In the genomic region with DNA sequence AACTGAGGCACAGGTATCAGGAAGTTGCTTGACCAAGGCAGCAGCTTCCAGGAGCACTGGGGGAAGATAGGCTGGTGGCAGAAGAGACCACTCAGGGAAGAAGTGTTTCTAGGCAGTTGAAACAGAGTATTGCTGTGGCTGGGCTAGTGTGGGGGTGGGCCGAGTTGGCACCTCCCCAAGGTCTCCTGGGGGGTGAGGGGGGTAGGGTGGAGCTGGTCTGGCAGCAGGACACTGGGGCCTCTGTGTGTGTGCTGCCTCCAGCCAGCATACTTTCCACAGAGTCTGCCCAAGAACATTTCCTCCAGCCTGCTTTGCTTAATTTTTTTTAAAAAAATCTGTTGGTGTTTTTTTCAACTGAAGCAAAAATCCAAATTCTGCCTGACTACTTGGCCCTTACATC, we compare ENCODE assay signal across 17 cellular contexts. TPM values are rescaled to one million over a fixed set of nuclear protein-coding genes. Genes with fewer than 3 reads are reported as not detected.
A peak's percentile ranks its signal among the peaks of the same experiment; 100 is the strongest.
DNase-seq lines count a peak whose midpoint lies in the region; ATAC-seq and TF ChIP-seq lines count a peak whose summit lies in the region.
"Had no signal": no experiment of that assay in that cellular context is flagged by ENCODE, and none has a peak within 500 bp of the region (broad histone marks: within the 10 kb centered on the region; RNA-seq: fewer than 3 reads in every experiment).

No MANE protein-coding gene starts in this region.

- DNase-seq in osteocyte (ENCODE audit: extremely low spot score, unreplicated experiment) (no peak), LoVo (ENCODE audit: low spot score) (no peak)
- DNase-seq: 8988T; Caco-2; CD4-positive, CD25-positive, alpha-beta regulatory T cell; CD8-positive, alpha-beta memory T cell; GM23248 had no signal

- peak overlapping the region; percentile 38 for H3K27ac Mint-ChIP-seq in dendritic cell treated with granulocyte-macrophage colony-stimulating factor and Interleukin-4, amounts not matched to agents 40 ng/mL and 50 ng/mL, for 4 days
- peak overlapping the region; percentile 24 for H3K27ac Mint-ChIP-seq in osteocyte (ENCODE audit: unreplicated experiment)
- H3K27ac Mint-ChIP-seq: B cell; CD4-positive, CD25-positive, alpha-beta regulatory T cell; CD8-positive, alpha-beta memory T cell had no signal

- TF ChIP-seq CTCF in C4-2B (conservative IDR thresholded peaks at IDR 0.05) (no peak), VCaP (conservative IDR thresholded peaks at IDR 0.05) (no peak), osteocyte (IDR thresholded peaks at IDR 0.05) (no peak)

- H3K27me3 Mint-ChIP-seq in dendritic cell treated with granulocyte-macrophage colony-stimulating factor and Interleukin-4, amounts not matched to agents 40 ng/mL and 50 ng/mL, for 4 days: peaks cover 2% of the 10 kb centered on the region
- H3K27me3 Mint-ChIP-seq in osteocyte (ENCODE audit: unreplicated experiment): no peaks in the 10 kb centered on the region

- no peak overlapping the region for H3K4me3 Mint-ChIP-seq in dendritic cell treated with granulocyte-macrophage colony-stimulating factor and Interleukin-4, amounts not matched to agents 40 ng/mL and 50 ng/mL, for 4 days
- no peak overlapping the region for H3K4me3 Mint-ChIP-seq in osteocyte (ENCODE audit: unreplicated experiment)
- H3K4me3 Mint-ChIP-seq: B cell; CD4-positive, CD25-positive, alpha-beta regulatory T cell; CD8-positive, alpha-beta memory T cell had no signal

- intact Hi-C loops in dendritic cell treated with granulocyte-macrophage colony-stimulating factor and Interleukin-4, amounts not matched to agents 40 ng/mL and 50 ng/mL, for 4 days (cut with micrococcal nuclease): no loop called here

- peaks cover 30% of the 10 kb centered on the region for H3K4me1 Mint-ChIP-seq in dendritic cell treated with granulocyte-macrophage colony-stimulating factor and Interleukin-4, amounts not matched to agents 40 ng/mL and 50 ng/mL, for 4 days (ENCODE audit: low read depth)
- peaks cover 18% of the 10 kb centered on the region for H3K4me1 Mint-ChIP-seq in osteocyte (ENCODE audit: unreplicated experiment)
- H3K4me1 Mint-ChIP-seq: B cell; CD4-positive, CD25-positive, alpha-beta regulatory T cell; CD8-positive, alpha-beta memory T cell had no signal

- no peaks in the 10 kb centered on the region for H3K36me3 Mint-ChIP-seq in dendritic cell treated with granulocyte-macrophage colony-stimulating factor and Interleukin-4, amounts not matched to agents 40 ng/mL and 50 ng/mL, for 4 days (ENCODE audit: low read depth)
- H3K36me3 Mint-ChIP-seq in osteocyte (ENCODE audit: unreplicated experiment): no peaks in the 10 kb centered on the region
- H3K36me3 Mint-ChIP-seq: CD4-positive, CD25-positive, alpha-beta regulatory T cell; CD8-positive, alpha-beta memory T cell had no signal

- no peaks in the 10 kb centered on the region for H3K9me3 Mint-ChIP-seq in dendritic cell treated with granulocyte-macrophage colony-stimulating factor and Interleukin-4, amounts not matched to agents 40 ng/mL and 50 ng/mL, for 4 days
- H3K9me3 Mint-ChIP-seq in osteocyte (ENCODE audit: unreplicated experiment): peaks cover 7% of the 10 kb centered on the region
- H3K9me3 Mint-ChIP-seq: CD8-positive, alpha-beta memory T cell had no signal

- ATAC-seq in GM19452 (IDR thresholded peaks at IDR 0.05; ENCODE audit: unreplicated experiment) (no peak), GM18517 (IDR thresholded peaks at IDR 0.05; ENCODE audit: unreplicated experiment) (no peak), SK-N-SH treated with all-trans-retinoic acid at 6 μM for 48 hours (no peak)

- peak overlapping the region; percentile 79 for H3K27ac ChIP-seq in C4-2B
- H3K27ac ChIP-seq in VCaP: peak overlapping the region; percentile 71
- H3K27ac ChIP-seq: BLaER1 treated with 17β-estradiol and CSF1 and Interleukin-3, amounts not matched to agents 10 nM and 100 nM; GM23248 had no signal

TF ChIP-seq in SK-N-SH treated with all-trans-retinoic acid at 6 μM for 48 hours, 23 proteins besides CTCF, POLR2A, EP300 and RAD21:
- TF ChIP-seq, protein P1, sequence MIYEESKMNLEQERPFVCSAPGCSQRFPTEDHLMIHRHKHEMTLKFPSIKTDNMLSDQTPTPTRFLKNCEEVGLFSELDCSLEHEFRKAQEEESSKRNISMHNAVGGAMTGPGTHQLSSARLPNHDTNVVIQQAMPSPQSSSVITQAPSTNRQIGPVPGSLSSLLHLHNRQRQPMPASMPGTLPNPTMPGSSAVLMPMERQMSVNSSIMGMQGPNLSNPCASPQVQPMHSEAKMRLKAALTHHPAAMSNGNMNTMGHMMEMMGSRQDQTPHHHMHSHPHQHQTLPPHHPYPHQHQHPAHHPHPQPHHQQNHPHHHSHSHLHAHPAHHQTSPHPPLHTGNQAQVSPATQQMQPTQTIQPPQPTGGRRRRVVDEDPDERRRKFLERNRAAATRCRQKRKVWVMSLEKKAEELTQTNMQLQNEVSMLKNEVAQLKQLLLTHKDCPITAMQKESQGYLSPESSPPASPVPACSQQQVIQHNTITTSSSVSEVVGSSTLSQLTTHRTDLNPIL (CRISPR knock-in tag; IDR thresholded peaks at IDR 0.05; ENCODE audit: low read depth): no peak
- TF ChIP-seq ZC3H10 (CRISPR knock-in tag; IDR thresholded peaks at IDR 0.05) (no peak), ZFP3 (CRISPR knock-in tag; IDR thresholded peaks at IDR 0.05) (no peak), ZFP30 (CRISPR knock-in tag; IDR thresholded peaks at IDR 0.05) (no peak), BACH2 (CRISPR knock-in tag; IDR thresholded peaks at IDR 0.05; ENCODE audit: borderline replicate concordance) (no peak), ZNF70 (CRISPR knock-in tag; IDR thresholded peaks at IDR 0.05) (no peak), ZNF8 (CRISPR knock-in tag; IDR thresholded peaks at IDR 0.05) (no peak), GLIS3 (CRISPR knock-in tag; IDR thresholded peaks at IDR 0.05) (no peak)
- TF ChIP-seq, protein P2, sequence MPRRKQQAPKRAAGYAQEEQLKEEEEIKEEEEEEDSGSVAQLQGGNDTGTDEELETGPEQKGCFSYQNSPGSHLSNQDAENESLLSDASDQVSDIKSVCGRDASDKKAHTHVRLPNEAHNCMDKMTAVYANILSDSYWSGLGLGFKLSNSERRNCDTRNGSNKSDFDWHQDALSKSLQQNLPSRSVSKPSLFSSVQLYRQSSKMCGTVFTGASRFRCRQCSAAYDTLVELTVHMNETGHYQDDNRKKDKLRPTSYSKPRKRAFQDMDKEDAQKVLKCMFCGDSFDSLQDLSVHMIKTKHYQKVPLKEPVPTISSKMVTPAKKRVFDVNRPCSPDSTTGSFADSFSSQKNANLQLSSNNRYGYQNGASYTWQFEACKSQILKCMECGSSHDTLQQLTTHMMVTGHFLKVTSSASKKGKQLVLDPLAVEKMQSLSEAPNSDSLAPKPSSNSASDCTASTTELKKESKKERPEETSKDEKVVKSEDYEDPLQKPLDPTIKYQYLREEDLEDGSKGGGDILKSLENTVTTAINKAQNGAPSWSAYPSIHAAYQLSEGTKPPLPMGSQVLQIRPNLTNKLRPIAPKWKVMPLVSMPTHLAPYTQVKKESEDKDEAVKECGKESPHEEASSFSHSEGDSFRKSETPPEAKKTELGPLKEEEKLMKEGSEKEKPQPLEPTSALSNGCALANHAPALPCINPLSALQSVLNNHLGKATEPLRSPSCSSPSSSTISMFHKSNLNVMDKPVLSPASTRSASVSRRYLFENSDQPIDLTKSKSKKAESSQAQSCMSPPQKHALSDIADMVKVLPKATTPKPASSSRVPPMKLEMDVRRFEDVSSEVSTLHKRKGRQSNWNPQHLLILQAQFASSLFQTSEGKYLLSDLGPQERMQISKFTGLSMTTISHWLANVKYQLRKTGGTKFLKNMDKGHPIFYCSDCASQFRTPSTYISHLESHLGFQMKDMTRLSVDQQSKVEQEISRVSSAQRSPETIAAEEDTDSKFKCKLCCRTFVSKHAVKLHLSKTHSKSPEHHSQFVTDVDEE (CRISPR knock-in tag; IDR thresholded peaks at IDR 0.05): no peak

RNA-seq across cellular contexts. Expression of a gene that starts 4.1 kb away (rescaled TPM):
- not detected in 2 replicates for total RNA-seq in osteocyte
- total RNA-seq: A673; B cell; CD4-positive, CD25-positive, alpha-beta regulatory T cell; CD8-positive, alpha-beta memory T cell; GM23248; H4 had no signal

RNA-seq across cellular contexts. Expression of a gene that starts 13.5 kb away (rescaled TPM):
- 361 and 377 TPM in 2 replicates for total RNA-seq in osteocyte
